ENCODE assay signal across 1 cellular context in genomic region chr3:29475854-29476253, GRCh38.
A peak's percentile ranks its signal among the peaks of the same experiment; 100 is the strongest.
TF ChIP-seq lines count a peak whose summit lies in the region.

No MANE protein-coding gene starts in this region.

TF ChIP-seq in Ishikawa, 13 proteins besides CTCF, POLR2A, EP300 and RAD21 (continued from another document):
- TF ChIP-seq FOXM1 (IDR thresholded peaks at IDR 0.05; ENCODE audit: borderline replicate concordance, low read depth) (peak; percentile 74), TAF1 (IDR thresholded peaks at IDR 0.05; ENCODE audit: low read depth) (no peak), CREB1 (IDR thresholded peaks at IDR 0.05; ENCODE audit: low read depth) (no peak), ZBTB7A (IDR thresholded peaks at IDR 0.05; ENCODE audit: low read depth) (no peak), EGR1 (IDR thresholded peaks at IDR 0.05) (no peak), CEBPB (IDR thresholded peaks at IDR 0.05) (no peak)
